Comparison of ENCODE assay signal across 10 cellular contexts in the genomic region with DNA sequence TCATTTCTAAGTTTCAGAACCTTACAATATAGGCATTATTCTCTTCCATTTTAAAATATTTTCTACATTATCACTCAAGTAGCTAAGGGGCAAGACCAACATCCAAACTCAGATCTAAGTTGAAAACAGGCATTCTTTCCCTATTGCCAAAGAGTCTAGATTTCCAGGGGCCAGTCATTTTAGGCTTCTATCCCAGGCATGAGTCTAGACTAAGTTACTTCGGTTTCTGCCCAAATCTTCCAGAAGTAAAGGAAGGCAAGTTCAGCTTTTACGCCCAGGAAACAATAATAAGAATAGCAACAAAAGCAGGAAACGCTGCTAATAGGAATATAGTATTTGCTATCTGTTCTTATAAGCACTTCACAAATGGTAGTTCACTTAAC.
"Had no signal": no experiment of that assay in that cellular context is flagged by ENCODE, and none has a peak within 500 bp of the region (broad histone marks: within the 10 kb centered on the region; RNA-seq: fewer than 3 reads in every experiment).

No MANE protein-coding gene starts in this region.

- H3K4me3 Mint-ChIP-seq: activated CD8-positive, alpha-beta T cell treated with anti-CD3 and anti-CD28 coated beads, Interleukin-2, amount 10 ng/mL, durations not matched to agents 7 days and 5 days; activated naive CD8-positive, alpha-beta T cell treated with anti-CD3 and anti-CD28 coated beads, Interleukin-2, amount 50 U/mL, for 24 hours; nephron progenitor cell had no signal

- H3K27ac Mint-ChIP-seq: activated CD8-positive, alpha-beta T cell treated with anti-CD3 and anti-CD28 coated beads, Interleukin-2, amount 10 ng/mL, durations not matched to agents 7 days and 5 days; activated naive CD8-positive, alpha-beta T cell treated with anti-CD3 and anti-CD28 coated beads, Interleukin-2, amount 50 U/mL, for 24 hours; nephron progenitor cell had no signal

- H3K9me3 ChIP-seq: pancreas, stomach, tibial artery, uterus had no signal

- H3K4me1 Mint-ChIP-seq: activated naive CD8-positive, alpha-beta T cell treated with anti-CD3 and anti-CD28 coated beads, Interleukin-2, amount 50 U/mL, for 24 hours had no signal

- DNase-seq: cortex of kidney had no signal

- H3K36me3 ChIP-seq: pancreas, stomach, tibial artery, uterus, WERI-Rb-1 had no signal

- H3K4me3 ChIP-seq: pancreas, skin epidermis, stomach, tibial artery, uterus had no signal

- H3K9me3 Mint-ChIP-seq: activated naive CD8-positive, alpha-beta T cell treated with anti-CD3 and anti-CD28 coated beads, Interleukin-2, amount 50 U/mL, for 24 hours; nephron progenitor cell had no signal

- H3K4me1 ChIP-seq: pancreas, uterus had no signal

- H3K27me3 ChIP-seq: pancreas, tibial artery, uterus had no signal

- H3K27ac ChIP-seq: pancreas, stomach, uterus, WERI-Rb-1 had no signal
